Comparison of ENCODE assay signal across 1 cellular context in the genomic region with DNA sequence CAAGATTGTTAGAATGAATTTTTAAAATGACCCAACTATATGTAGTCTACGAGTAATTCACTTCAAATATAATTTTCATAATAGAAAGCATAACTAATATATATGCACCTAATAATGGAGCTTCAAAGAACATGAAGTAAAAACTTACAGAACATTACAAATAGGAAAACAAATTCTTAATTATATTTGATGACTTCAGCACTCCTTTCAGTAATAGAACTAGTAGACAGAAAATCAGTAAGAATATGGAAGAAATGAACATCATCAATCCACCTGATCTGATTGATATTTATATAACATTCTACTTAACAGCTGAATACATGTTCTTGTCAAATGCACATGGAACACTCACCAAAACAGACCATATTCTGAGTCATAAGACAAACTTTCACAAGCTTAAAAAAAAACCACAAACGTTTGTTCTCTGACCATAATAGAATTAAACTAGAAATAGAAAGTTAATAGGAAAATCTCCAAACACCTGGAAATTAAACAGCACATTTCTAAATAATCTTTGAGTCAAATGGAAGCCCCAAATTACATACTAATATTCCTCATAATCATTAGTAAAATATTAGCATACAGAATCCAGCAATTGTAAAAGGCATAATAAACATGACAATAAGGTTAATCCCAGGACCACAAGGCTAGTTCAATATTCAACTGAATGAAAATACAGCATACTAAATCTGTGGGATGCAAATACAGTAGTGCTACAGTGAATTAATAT.
TF ChIP-seq lines count a peak whose summit lies in the region.

No MANE protein-coding gene starts in this region.

TF ChIP-seq in GM12878, 131 proteins besides CTCF, POLR2A, EP300 and RAD21 (continued from another document and continues in another):
- TF ChIP-seq, protein P1, sequence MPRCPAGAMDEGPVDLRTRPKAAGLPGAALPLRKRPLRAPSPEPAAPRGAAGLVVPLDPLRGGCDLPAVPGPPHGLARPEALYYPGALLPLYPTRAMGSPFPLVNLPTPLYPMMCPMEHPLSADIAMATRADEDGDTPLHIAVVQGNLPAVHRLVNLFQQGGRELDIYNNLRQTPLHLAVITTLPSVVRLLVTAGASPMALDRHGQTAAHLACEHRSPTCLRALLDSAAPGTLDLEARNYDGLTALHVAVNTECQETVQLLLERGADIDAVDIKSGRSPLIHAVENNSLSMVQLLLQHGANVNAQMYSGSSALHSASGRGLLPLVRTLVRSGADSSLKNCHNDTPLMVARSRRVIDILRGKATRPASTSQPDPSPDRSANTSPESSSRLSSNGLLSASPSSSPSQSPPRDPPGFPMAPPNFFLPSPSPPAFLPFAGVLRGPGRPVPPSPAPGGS (IDR thresholded peaks at IDR 0.05; ENCODE audit: borderline replicate concordance, insufficient read depth, low read depth, low read length, poor library complexity, severe bottlenecking) = no peak
- TF ChIP-seq EZH2 (IDR thresholded peaks at IDR 0.05; ENCODE audit: borderline replicate concordance, control insufficient read depth, low read depth, low read length) = no peak
- peak; percentile 91 for TF ChIP-seq MEF2A (IDR thresholded peaks at IDR 0.05; ENCODE audit: insufficient read depth, low read depth, low read length)
- no peak for TF ChIP-seq ZBTB40 (IDR thresholded peaks at IDR 0.05; ENCODE audit: borderline replicate concordance)
- no peak for TF ChIP-seq BCLAF1 (IDR thresholded peaks at IDR 0.05)
- peak; percentile 83 for TF ChIP-seq JUNB (IDR thresholded peaks at IDR 0.05)
- peak; percentile 86 for TF ChIP-seq TCF7 (IDR thresholded peaks at IDR 0.05; ENCODE audit: borderline replicate concordance)
- TF ChIP-seq SPI1 (IDR thresholded peaks at IDR 0.05; ENCODE audit: borderline replicate concordance, insufficient read depth, low read depth, low read length) = no peak
- peak; percentile 52; the same call in 1 of the 2 replicates for TF ChIP-seq BCL11A (IDR thresholded peaks at IDR 0.05; ENCODE audit: low read depth, low read length)
- TF ChIP-seq NFIC (IDR thresholded peaks at IDR 0.05; ENCODE audit: low read depth, low read length) = peak; percentile 91
- TF ChIP-seq, protein P2, sequence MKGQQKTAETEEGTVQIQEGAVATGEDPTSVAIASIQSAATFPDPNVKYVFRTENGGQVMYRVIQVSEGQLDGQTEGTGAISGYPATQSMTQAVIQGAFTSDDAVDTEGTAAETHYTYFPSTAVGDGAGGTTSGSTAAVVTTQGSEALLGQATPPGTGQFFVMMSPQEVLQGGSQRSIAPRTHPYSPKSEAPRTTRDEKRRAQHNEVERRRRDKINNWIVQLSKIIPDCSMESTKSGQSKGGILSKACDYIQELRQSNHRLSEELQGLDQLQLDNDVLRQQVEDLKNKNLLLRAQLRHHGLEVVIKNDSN (IDR thresholded peaks at IDR 0.05; ENCODE audit: borderline replicate concordance, extremely low read length, insufficient read depth, low read depth, low read length) = no peak
- TF ChIP-seq SUPT20H (IDR thresholded peaks at IDR 0.05; ENCODE audit: borderline replicate concordance, control insufficient read depth, low read depth, low read length) = no peak
- no peak for TF ChIP-seq BRCA1 (IDR thresholded peaks at IDR 0.05; ENCODE audit: low read depth, low read length)
- no peak for TF ChIP-seq MYB (IDR thresholded peaks at IDR 0.05; ENCODE audit: borderline replicate concordance, low read depth, low read length)
- peak; percentile 78; the same call in 1 of the 2 replicates for TF ChIP-seq MTA2 (IDR thresholded peaks at IDR 0.05; ENCODE audit: low read depth)
- no peak for TF ChIP-seq SIN3A (IDR thresholded peaks at IDR 0.05; ENCODE audit: low read depth, low read length)
- no peak for TF ChIP-seq CBFB (IDR thresholded peaks at IDR 0.05; ENCODE audit: low read depth)
- TF ChIP-seq CHD1 (IDR thresholded peaks at IDR 0.05; ENCODE audit: low read depth, low read length) = no peak
- no peak for TF ChIP-seq RCOR1 (conservative IDR thresholded peaks at IDR 0.05; ENCODE audit: low read depth, low read length)
- TF ChIP-seq SRF (IDR thresholded peaks at IDR 0.05; ENCODE audit: low read depth in 2 of 2, low read length in 2 of 2) = no peak
- 0 out of 4 replicates have a peak, but pooled peaks of 1 of the 2 experiments have one; percentile 36 for TF ChIP-seq BHLHE40 (IDR thresholded peaks at IDR 0.05; ENCODE audit: borderline replicate concordance in 1 of 2, low read depth in 2 of 2, low read length in 1 of 2)
- no peak for TF ChIP-seq MYC (IDR thresholded peaks at IDR 0.05; ENCODE audit: insufficient read depth, insufficient read length, insufficient replicate concordance, low read length, severe bottlenecking)
- TF ChIP-seq, protein P3, sequence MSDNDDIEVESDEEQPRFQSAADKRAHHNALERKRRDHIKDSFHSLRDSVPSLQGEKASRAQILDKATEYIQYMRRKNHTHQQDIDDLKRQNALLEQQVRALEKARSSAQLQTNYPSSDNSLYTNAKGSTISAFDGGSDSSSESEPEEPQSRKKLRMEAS (IDR thresholded peaks at IDR 0.05; ENCODE audit: low read depth, low read length) = no peak
- TF ChIP-seq TARDBP (IDR thresholded peaks at IDR 0.05; ENCODE audit: borderline replicate concordance) = no peak
- no peak for TF ChIP-seq NR2F1 (conservative IDR thresholded peaks at IDR 0.05)
- no peak for TF ChIP-seq YBX1 (IDR thresholded peaks at IDR 0.05)
- no peak for TF ChIP-seq CHD4 (IDR thresholded peaks at IDR 0.05)
- TF ChIP-seq ZNF384 (IDR thresholded peaks at IDR 0.05; ENCODE audit: borderline replicate concordance, low read depth, low read length) = no peak
- TF ChIP-seq, protein P4, sequence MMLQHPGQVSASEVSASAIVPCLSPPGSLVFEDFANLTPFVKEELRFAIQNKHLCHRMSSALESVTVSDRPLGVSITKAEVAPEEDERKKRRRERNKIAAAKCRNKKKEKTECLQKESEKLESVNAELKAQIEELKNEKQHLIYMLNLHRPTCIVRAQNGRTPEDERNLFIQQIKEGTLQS (IDR thresholded peaks at IDR 0.05; ENCODE audit: borderline replicate concordance, extremely low read depth, low read depth, low read length) = no peak
- TF ChIP-seq TCF3 (IDR thresholded peaks at IDR 0.05; ENCODE audit: borderline replicate concordance, insufficient read depth, low read depth, low read length) = no peak
- no peak for TF ChIP-seq BACH1 (IDR thresholded peaks at IDR 0.05; ENCODE audit: borderline replicate concordance)
- TF ChIP-seq, protein P5, sequence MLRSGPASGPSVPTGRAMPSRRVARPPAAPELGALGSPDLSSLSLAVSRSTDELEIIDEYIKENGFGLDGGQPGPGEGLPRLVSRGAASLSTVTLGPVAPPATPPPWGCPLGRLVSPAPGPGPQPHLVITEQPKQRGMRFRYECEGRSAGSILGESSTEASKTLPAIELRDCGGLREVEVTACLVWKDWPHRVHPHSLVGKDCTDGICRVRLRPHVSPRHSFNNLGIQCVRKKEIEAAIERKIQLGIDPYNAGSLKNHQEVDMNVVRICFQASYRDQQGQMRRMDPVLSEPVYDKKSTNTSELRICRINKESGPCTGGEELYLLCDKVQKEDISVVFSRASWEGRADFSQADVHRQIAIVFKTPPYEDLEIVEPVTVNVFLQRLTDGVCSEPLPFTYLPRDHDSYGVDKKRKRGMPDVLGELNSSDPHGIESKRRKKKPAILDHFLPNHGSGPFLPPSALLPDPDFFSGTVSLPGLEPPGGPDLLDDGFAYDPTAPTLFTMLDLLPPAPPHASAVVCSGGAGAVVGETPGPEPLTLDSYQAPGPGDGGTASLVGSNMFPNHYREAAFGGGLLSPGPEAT (IDR thresholded peaks at IDR 0.05; ENCODE audit: low read depth) = peak; percentile 80
- TF ChIP-seq, protein P6, sequence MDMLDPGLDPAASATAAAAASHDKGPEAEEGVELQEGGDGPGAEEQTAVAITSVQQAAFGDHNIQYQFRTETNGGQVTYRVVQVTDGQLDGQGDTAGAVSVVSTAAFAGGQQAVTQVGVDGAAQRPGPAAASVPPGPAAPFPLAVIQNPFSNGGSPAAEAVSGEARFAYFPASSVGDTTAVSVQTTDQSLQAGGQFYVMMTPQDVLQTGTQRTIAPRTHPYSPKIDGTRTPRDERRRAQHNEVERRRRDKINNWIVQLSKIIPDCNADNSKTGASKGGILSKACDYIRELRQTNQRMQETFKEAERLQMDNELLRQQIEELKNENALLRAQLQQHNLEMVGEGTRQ (IDR thresholded peaks at IDR 0.05; ENCODE audit: borderline replicate concordance, low read depth, low read length) = no peak
- TF ChIP-seq PBX3 (IDR thresholded peaks at IDR 0.05; ENCODE audit: insufficient replicate concordance, low read depth, low read length) = no peak
- TF ChIP-seq TCF12 (IDR thresholded peaks at IDR 0.05; ENCODE audit: low read depth, low read length) = no peak
- no peak for TF ChIP-seq BMI1 (IDR thresholded peaks at IDR 0.05; ENCODE audit: borderline replicate concordance)
- no peak for TF ChIP-seq EED (IDR thresholded peaks at IDR 0.05; ENCODE audit: low read depth)
- TF ChIP-seq, protein P7, sequence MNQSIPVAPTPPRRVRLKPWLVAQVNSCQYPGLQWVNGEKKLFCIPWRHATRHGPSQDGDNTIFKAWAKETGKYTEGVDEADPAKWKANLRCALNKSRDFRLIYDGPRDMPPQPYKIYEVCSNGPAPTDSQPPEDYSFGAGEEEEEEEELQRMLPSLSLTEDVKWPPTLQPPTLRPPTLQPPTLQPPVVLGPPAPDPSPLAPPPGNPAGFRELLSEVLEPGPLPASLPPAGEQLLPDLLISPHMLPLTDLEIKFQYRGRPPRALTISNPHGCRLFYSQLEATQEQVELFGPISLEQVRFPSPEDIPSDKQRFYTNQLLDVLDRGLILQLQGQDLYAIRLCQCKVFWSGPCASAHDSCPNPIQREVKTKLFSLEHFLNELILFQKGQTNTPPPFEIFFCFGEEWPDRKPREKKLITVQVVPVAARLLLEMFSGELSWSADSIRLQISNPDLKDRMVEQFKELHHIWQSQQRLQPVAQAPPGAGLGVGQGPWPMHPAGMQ (IDR thresholded peaks at IDR 0.05; ENCODE audit: borderline replicate concordance) = no peak
- no peak for TF ChIP-seq GATAD2B (conservative IDR thresholded peaks at IDR 0.05; ENCODE audit: low read depth)
- no peak for TF ChIP-seq ZNF622 (IDR thresholded peaks at IDR 0.05)
- no peak for TF ChIP-seq POLR2AphosphoS5 (IDR thresholded peaks at IDR 0.05; ENCODE audit: low read length)
- no peak for TF ChIP-seq RELA (IDR thresholded peaks at IDR 0.05; ENCODE audit: borderline replicate concordance, partially characterized antibody)
- TF ChIP-seq TAF1 (IDR thresholded peaks at IDR 0.05; ENCODE audit: borderline replicate concordance, low read depth, low read length) = no peak
